ENCODE assay signal across 9 cellular contexts in genomic region chr19:2089001-2089711, GRCh38. TPM values are rescaled to one million over a fixed set of nuclear protein-coding genes. Genes with fewer than 3 reads are reported as not detected.
DNase-seq lines count a peak whose midpoint lies in the region; ATAC-seq lines count a peak whose summit lies in the region.
"Had no signal": no experiment of that assay in that cellular context is flagged by ENCODE, and none has a peak within 500 bp of the region (broad histone marks: within the 10 kb centered on the region; RNA-seq: fewer than 3 reads in every experiment).

No MANE protein-coding gene starts in this region.

- peaks cover 11% of the 10 kb centered on the region for H3K27me3 Mint-ChIP-seq in CD4-positive, CD25-positive, alpha-beta regulatory T cell
- peaks cover 2% of the 10 kb centered on the region for H3K27me3 Mint-ChIP-seq in activated naive CD8-positive, alpha-beta T cell treated with anti-CD3 and anti-CD28 coated beads, Interleukin-2, amount 50 U/mL, for 24 hours

- no peaks in the 10 kb centered on the region for H3K27me3 ChIP-seq in CD4-positive, CD25-positive, alpha-beta regulatory T cell (ENCODE audit: control insufficient read depth, insufficient read depth, low read length)
- no peaks in the 10 kb centered on the region for H3K27me3 ChIP-seq in muscle layer of duodenum (ENCODE audit: low read depth, low read length)
- H3K27me3 ChIP-seq: SJCRH30 had no signal

- peaks cover 16 to 81% (median 53%) of the 10 kb centered on the region in 4 donors for H3K4me1 Mint-ChIP-seq in CD4-positive, CD25-positive, alpha-beta regulatory T cell
- H3K4me1 Mint-ChIP-seq in activated naive CD8-positive, alpha-beta T cell treated with anti-CD3 and anti-CD28 coated beads, Interleukin-2, amount 50 U/mL, for 24 hours = peaks cover 84% of the 10 kb centered on the region

- no peak for ATAC-seq in CD4-positive, CD25-positive, alpha-beta regulatory T cell (ENCODE audit: low read depth in 2 of 2)
- ATAC-seq in HG03439 (IDR thresholded peaks at IDR 0.05; ENCODE audit: unreplicated experiment) (peak; percentile 4), GM18519 (IDR thresholded peaks at IDR 0.05; ENCODE audit: low FRiP score, unreplicated experiment) (no peak)
- ATAC-seq in activated naive CD8-positive, alpha-beta T cell treated with anti-CD3 and anti-CD28 coated beads, Interleukin-2, amount 50 U/mL, for 24 hours = no peak

- peak overlapping the region; percentile 74 for H3K27ac ChIP-seq in CD4-positive, CD25-positive, alpha-beta regulatory T cell (ENCODE audit: insufficient read depth, low read length, poor library complexity, severe bottlenecking)
- H3K27ac ChIP-seq in muscle layer of duodenum (ENCODE audit: low read length) = peak overlapping the region; percentile 63
- H3K27ac ChIP-seq: SJCRH30 had no signal

- H3K4me3 ChIP-seq in CD4-positive, CD25-positive, alpha-beta regulatory T cell (ENCODE audit: low read depth, low read length) = peak overlapping the region; percentile 50
- H3K4me3 ChIP-seq in muscle layer of duodenum (ENCODE audit: low read depth in 1 of 2, low read length in 2 of 2) = no peak overlapping the region
- H3K4me3 ChIP-seq: SJCRH30 had no signal

- peaks cover 82% of the 10 kb centered on the region for H3K4me1 ChIP-seq in CD4-positive, CD25-positive, alpha-beta regulatory T cell (ENCODE audit: control insufficient read depth, insufficient read depth, low read length, poor library complexity, severe bottlenecking)
- peaks cover 7 to 60% of the 10 kb centered on the region in 2 donors for H3K4me1 ChIP-seq in muscle layer of duodenum (ENCODE audit: control insufficient read depth in 1 of 2, insufficient read depth in 2 of 2, low read length in 2 of 2)

- peaks cover 6% of the 10 kb centered on the region for H3K36me3 ChIP-seq in CD4-positive, CD25-positive, alpha-beta regulatory T cell (ENCODE audit: control insufficient read depth, insufficient read depth, low read length)
- H3K36me3 ChIP-seq in muscle layer of duodenum (ENCODE audit: control insufficient read depth in 1 of 2, insufficient read depth in 2 of 2, low read length in 2 of 2) = peaks cover 0 to 4% of the 10 kb centered on the region in 2 donors
- H3K36me3 ChIP-seq: SJCRH30 had no signal

- H3K9me3 Mint-ChIP-seq in CD4-positive, CD25-positive, alpha-beta regulatory T cell = peaks cover 0 to 2% (median 0%) of the 10 kb centered on the region in 7 donors
- no peaks in the 10 kb centered on the region for H3K9me3 Mint-ChIP-seq in activated naive CD8-positive, alpha-beta T cell treated with anti-CD3 and anti-CD28 coated beads, Interleukin-2, amount 50 U/mL, for 24 hours

- H3K36me3 Mint-ChIP-seq in CD4-positive, CD25-positive, alpha-beta regulatory T cell = peaks cover 5% of the 10 kb centered on the region
- peaks cover 27% of the 10 kb centered on the region for H3K36me3 Mint-ChIP-seq in activated naive CD8-positive, alpha-beta T cell treated with anti-CD3 and anti-CD28 coated beads, Interleukin-2, amount 50 U/mL, for 24 hours (ENCODE audit: low read depth)

- DNase-seq in CD4-positive, CD25-positive, alpha-beta regulatory T cell = no peak
- peak; percentile 62 for DNase-seq in activated naive CD8-positive, alpha-beta T cell treated with anti-CD3 and anti-CD28 coated beads, Interleukin-2, amount 50 U/mL, for 24 hours
- no peak for DNase-seq in NCI-H1105 (lab: John Stamatoyannopoulos, UW)
- DNase-seq in T-helper 9 cell = no peak
- no peak for DNase-seq in DMS53 treated with DMSO at 0.1 percent for 48 hours (lab: John Stamatoyannopoulos, UW; ENCODE audit: unreplicated experiment)

- peak overlapping the region; percentile 60 to 96 (median 86) for H3K4me3 Mint-ChIP-seq in CD4-positive, CD25-positive, alpha-beta regulatory T cell
- H3K4me3 Mint-ChIP-seq in activated naive CD8-positive, alpha-beta T cell treated with anti-CD3 and anti-CD28 coated beads, Interleukin-2, amount 50 U/mL, for 24 hours = peak overlapping the region; percentile 82

- no peaks in the 10 kb centered on the region for H3K9me3 ChIP-seq in CD4-positive, CD25-positive, alpha-beta regulatory T cell (ENCODE audit: control insufficient read depth in 2 of 2, low read length in 2 of 2)
- H3K9me3 ChIP-seq in muscle layer of duodenum (ENCODE audit: control insufficient read depth in 1 of 2, low read length in 2 of 2) = no peaks in the 10 kb centered on the region
- H3K9me3 ChIP-seq: SJCRH30 had no signal

- peak overlapping the region; percentile 89 to 93 (median 93) for H3K27ac Mint-ChIP-seq in CD4-positive, CD25-positive, alpha-beta regulatory T cell
- H3K27ac Mint-ChIP-seq in activated naive CD8-positive, alpha-beta T cell treated with anti-CD3 and anti-CD28 coated beads, Interleukin-2, amount 50 U/mL, for 24 hours = peak overlapping the region; percentile 91

RNA-seq across cellular contexts. Expression of gene MOB3A, which starts 7.0 kb away (rescaled TPM):
- total RNA-seq in CD4-positive, CD25-positive, alpha-beta regulatory T cell = 131 TPM
- 10 to 100 TPM; 73.6 to 91.1 (median 88.0) TPM for polyA plus RNA-seq in CD4-positive, CD25-positive, alpha-beta regulatory T cell

RNA-seq across cellular contexts. Expression of gene IZUMO4, which starts 7.6 kb away (rescaled TPM):
- 16.5 TPM for total RNA-seq in CD4-positive, CD25-positive, alpha-beta regulatory T cell
- under 1 TPM; 0.47 to 0.82 (median 0.70) TPM for polyA plus RNA-seq in CD4-positive, CD25-positive, alpha-beta regulatory T cell

RNA-seq across cellular contexts. Expression of gene MKNK2, which starts 38.1 kb away (rescaled TPM):
- 340 TPM for total RNA-seq in CD4-positive, CD25-positive, alpha-beta regulatory T cell
- polyA plus RNA-seq in CD4-positive, CD25-positive, alpha-beta regulatory T cell = 10 to 100 TPM; 28.7 to 38.2 (median 32.0) TPM
